Comparison of ENCODE assay signal across 1 cellular context in the genomic region with DNA sequence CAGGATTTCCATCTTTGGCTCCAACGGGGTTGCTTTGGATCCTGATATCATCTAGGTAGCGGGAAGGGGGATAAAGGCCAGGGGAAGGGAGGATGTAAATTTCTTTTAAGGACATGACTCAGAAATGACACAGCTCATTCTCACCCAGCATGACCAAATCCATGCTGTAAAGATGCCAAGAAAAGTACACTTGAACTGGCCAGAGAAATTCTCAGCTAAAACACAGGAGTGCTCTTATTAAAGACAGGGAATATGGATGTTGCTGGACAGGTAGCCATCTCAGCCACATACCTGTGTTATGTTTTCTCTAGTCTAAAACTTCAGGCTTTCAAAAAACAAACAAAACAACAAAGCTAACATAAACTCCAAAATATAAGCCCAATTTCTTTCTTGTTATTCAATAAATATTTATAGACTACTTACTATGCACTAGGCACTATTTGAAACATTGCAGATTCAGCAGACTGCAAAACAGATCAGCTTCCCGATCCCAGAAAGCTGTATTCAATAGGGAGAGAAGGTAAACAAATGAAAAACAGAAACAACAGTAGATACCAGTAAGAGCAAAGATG.
TF ChIP-seq lines count a peak whose summit lies in the region.

No MANE protein-coding gene starts in this region.

TF ChIP-seq in K562, 482 proteins besides CTCF, POLR2A, EP300 and RAD21 (continued from another document and continues in another):
- TF ChIP-seq, protein P1, sequence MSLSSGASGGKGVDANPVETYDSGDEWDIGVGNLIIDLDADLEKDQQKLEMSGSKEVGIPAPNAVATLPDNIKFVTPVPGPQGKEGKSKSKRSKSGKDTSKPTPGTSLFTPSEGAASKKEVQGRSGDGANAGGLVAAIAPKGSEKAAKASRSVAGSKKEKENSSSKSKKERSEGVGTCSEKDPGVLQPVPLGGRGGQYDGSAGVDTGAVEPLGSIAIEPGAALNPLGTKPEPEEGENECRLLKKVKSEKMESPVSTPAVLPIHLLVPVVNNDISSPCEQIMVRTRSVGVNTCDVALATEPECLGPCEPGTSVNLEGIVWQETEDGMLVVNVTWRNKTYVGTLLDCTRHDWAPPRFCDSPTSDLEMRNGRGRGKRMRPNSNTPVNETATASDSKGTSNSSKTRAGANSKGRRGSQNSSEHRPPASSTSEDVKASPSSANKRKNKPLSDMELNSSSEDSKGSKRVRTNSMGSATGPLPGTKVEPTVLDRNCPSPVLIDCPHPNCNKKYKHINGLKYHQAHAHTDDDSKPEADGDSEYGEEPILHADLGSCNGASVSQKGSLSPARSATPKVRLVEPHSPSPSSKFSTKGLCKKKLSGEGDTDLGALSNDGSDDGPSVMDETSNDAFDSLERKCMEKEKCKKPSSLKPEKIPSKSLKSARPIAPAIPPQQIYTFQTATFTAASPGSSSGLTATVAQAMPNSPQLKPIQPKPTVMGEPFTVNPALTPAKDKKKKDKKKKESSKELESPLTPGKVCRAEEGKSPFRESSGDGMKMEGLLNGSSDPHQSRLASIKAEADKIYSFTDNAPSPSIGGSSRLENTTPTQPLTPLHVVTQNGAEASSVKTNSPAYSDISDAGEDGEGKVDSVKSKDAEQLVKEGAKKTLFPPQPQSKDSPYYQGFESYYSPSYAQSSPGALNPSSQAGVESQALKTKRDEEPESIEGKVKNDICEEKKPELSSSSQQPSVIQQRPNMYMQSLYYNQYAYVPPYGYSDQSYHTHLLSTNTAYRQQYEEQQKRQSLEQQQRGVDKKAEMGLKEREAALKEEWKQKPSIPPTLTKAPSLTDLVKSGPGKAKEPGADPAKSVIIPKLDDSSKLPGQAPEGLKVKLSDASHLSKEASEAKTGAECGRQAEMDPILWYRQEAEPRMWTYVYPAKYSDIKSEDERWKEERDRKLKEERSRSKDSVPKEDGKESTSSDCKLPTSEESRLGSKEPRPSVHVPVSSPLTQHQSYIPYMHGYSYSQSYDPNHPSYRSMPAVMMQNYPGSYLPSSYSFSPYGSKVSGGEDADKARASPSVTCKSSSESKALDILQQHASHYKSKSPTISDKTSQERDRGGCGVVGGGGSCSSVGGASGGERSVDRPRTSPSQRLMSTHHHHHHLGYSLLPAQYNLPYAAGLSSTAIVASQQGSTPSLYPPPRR (CRISPR knock-in tag; IDR thresholded peaks at IDR 0.05; ENCODE audit: borderline replicate concordance) = no peak
- TF ChIP-seq, protein P2, sequence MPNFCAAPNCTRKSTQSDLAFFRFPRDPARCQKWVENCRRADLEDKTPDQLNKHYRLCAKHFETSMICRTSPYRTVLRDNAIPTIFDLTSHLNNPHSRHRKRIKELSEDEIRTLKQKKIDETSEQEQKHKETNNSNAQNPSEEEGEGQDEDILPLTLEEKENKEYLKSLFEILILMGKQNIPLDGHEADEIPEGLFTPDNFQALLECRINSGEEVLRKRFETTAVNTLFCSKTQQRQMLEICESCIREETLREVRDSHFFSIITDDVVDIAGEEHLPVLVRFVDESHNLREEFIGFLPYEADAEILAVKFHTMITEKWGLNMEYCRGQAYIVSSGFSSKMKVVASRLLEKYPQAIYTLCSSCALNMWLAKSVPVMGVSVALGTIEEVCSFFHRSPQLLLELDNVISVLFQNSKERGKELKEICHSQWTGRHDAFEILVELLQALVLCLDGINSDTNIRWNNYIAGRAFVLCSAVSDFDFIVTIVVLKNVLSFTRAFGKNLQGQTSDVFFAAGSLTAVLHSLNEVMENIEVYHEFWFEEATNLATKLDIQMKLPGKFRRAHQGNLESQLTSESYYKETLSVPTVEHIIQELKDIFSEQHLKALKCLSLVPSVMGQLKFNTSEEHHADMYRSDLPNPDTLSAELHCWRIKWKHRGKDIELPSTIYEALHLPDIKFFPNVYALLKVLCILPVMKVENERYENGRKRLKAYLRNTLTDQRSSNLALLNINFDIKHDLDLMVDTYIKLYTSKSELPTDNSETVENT (CRISPR knock-in tag; IDR thresholded peaks at IDR 0.05) = no peak
- no peak for TF ChIP-seq TEAD2 (tag; IDR thresholded peaks at IDR 0.05)
- TF ChIP-seq, protein P3, sequence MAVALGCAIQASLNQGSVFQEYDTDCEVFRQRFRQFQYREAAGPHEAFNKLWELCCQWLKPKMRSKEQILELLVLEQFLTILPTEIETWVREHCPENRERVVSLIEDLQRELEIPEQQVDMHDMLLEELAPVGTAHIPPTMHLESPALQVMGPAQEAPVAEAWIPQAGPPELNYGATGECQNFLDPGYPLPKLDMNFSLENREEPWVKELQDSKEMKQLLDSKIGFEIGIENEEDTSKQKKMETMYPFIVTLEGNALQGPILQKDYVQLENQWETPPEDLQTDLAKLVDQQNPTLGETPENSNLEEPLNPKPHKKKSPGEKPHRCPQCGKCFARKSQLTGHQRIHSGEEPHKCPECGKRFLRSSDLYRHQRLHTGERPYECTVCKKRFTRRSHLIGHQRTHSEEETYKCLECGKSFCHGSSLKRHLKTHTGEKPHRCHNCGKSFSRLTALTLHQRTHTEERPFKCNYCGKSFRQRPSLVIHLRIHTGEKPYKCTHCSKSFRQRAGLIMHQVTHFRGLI (CRISPR knock-in tag; IDR thresholded peaks at IDR 0.05) = no peak
- TF ChIP-seq ZBTB11 (CRISPR knock-in tag; IDR thresholded peaks at IDR 0.05) = 0 out of 6 replicates have a peak, but pooled peaks of 1 of the 3 experiments have one; percentile 42
- TF ChIP-seq BHLHE40 (IDR thresholded peaks at IDR 0.05; ENCODE audit: low read length) = 0 out of 2 replicates have a peak, but pooled peaks have one; percentile 20
- TF ChIP-seq ATF1 (CRISPR knock-in tag; IDR thresholded peaks at IDR 0.05) = no peak
- TF ChIP-seq ATF1 (tag; IDR thresholded peaks at IDR 0.05) = peak; percentile 45
- TF ChIP-seq NFYB (IDR thresholded peaks at IDR 0.05; ENCODE audit: extremely low read depth, insufficient read length) = no peak
- no peak for TF ChIP-seq ZNF217 (CRISPR knock-in tag; IDR thresholded peaks at IDR 0.05)
- TF ChIP-seq HNRNPK (IDR thresholded peaks at IDR 0.05; ENCODE audit: low read depth, low read length, poor library complexity, severe bottlenecking) = no peak
- TF ChIP-seq FOXM1 (IDR thresholded peaks at IDR 0.05; ENCODE audit: low read depth) = no peak
- TF ChIP-seq FOXM1 (CRISPR knock-in tag; IDR thresholded peaks at IDR 0.05; ENCODE audit: low read depth) = no peak
- peak; percentile 58 for TF ChIP-seq CXXC5 (CRISPR knock-in tag; IDR thresholded peaks at IDR 0.05)
- TF ChIP-seq ZKSCAN8 (CRISPR knock-in tag; IDR thresholded peaks at IDR 0.05) = 0 out of 2 replicates have a peak, but pooled peaks have one; percentile 42
- TF ChIP-seq RAD51 (IDR thresholded peaks at IDR 0.05; ENCODE audit: borderline replicate concordance, low read depth) = no peak; the same call in 1 of the 2 replicates
- TF ChIP-seq ZNF778 (CRISPR knock-in tag; IDR thresholded peaks at IDR 0.05) = no peak
- no peak for TF ChIP-seq ZNF232 (CRISPR knock-in tag; IDR thresholded peaks at IDR 0.05)
- no peak; a peak in 1 of 4 replicates for TF ChIP-seq MNT (conservative IDR thresholded peaks at IDR 0.05)
- TF ChIP-seq HMGN3 (IDR thresholded peaks at IDR 0.05; ENCODE audit: borderline replicate concordance, extremely low read depth, insufficient read length, low read depth, low read length) = no peak
- peak; percentile 18; the same call in 1 of the 2 replicates for TF ChIP-seq NR2C1 (IDR thresholded peaks at IDR 0.05)
- 0 out of 2 replicates have a peak, but pooled peaks have one; percentile 49 for TF ChIP-seq NR2C1 (tag; IDR thresholded peaks at IDR 0.05)
- TF ChIP-seq, protein P4, sequence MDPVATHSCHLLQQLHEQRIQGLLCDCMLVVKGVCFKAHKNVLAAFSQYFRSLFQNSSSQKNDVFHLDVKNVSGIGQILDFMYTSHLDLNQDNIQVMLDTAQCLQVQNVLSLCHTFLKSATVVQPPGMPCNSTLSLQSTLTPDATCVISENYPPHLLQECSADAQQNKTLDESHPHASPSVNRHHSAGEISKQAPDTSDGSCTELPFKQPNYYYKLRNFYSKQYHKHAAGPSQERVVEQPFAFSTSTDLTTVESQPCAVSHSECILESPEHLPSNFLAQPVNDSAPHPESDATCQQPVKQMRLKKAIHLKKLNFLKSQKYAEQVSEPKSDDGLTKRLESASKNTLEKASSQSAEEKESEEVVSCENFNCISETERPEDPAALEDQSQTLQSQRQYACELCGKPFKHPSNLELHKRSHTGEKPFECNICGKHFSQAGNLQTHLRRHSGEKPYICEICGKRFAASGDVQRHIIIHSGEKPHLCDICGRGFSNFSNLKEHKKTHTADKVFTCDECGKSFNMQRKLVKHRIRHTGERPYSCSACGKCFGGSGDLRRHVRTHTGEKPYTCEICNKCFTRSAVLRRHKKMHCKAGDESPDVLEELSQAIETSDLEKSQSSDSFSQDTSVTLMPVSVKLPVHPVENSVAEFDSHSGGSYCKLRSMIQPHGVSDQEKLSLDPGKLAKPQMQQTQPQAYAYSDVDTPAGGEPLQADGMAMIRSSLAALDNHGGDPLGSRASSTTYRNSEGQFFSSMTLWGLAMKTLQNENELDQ (CRISPR knock-in tag; IDR thresholded peaks at IDR 0.05; ENCODE audit: borderline replicate concordance) = no peak
- TF ChIP-seq MAFK (IDR thresholded peaks at IDR 0.05; ENCODE audit: low read length) = peak; percentile 86
- no peak; the same call in 1 of the 2 replicates for TF ChIP-seq DDX20 (tag; IDR thresholded peaks at IDR 0.05; ENCODE audit: low read depth)
- TF ChIP-seq PCBP2 (IDR thresholded peaks at IDR 0.05; ENCODE audit: low read depth, low read length, poor library complexity, severe bottlenecking) = no peak
- TF ChIP-seq XRCC5 (IDR thresholded peaks at IDR 0.05; ENCODE audit: low read depth, low read length) = no peak
- TF ChIP-seq MEIS2 (IDR thresholded peaks at IDR 0.05; ENCODE audit: partially characterized antibody) = peak; percentile 89
- no peak for TF ChIP-seq HMG20B (CRISPR knock-in tag; IDR thresholded peaks at IDR 0.05)
- TF ChIP-seq CBFA2T3 (IDR thresholded peaks at IDR 0.05) = peak; percentile 64
- TF ChIP-seq NFE2L1 (tag; IDR thresholded peaks at IDR 0.05; ENCODE audit: borderline replicate concordance, low read depth) = peak; percentile 25; the same call in 1 of the 2 replicates
- TF ChIP-seq, protein P5, sequence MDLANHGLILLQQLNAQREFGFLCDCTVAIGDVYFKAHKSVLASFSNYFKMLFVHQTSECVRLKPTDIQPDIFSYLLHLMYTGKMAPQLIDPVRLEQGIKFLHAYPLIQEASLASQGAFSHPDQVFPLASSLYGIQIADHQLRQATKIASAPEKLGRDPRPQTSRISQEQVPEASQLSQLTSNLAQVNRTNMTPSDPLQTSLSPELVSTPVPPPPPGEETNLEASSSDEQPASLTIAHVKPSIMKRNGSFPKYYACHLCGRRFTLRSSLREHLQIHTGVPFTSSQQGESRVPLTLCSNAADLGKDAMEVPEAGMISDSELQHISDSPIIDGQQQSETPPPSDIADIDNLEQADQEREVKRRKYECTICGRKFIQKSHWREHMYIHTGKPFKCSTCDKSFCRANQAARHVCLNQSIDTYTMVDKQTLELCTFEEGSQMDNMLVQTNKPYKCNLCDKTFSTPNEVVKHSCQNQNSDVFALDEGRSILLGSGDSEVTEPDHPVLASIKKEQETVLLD (IDR thresholded peaks at IDR 0.05) = no peak
- TF ChIP-seq KAT2B (IDR thresholded peaks at IDR 0.05; ENCODE audit: low read depth, low read length) = no peak
- no peak for TF ChIP-seq CBFB (CRISPR knock-in tag; IDR thresholded peaks at IDR 0.05)
- TF ChIP-seq CBX5 (IDR thresholded peaks at IDR 0.05; ENCODE audit: borderline replicate concordance, low read depth) = no peak
- TF ChIP-seq, protein P6, sequence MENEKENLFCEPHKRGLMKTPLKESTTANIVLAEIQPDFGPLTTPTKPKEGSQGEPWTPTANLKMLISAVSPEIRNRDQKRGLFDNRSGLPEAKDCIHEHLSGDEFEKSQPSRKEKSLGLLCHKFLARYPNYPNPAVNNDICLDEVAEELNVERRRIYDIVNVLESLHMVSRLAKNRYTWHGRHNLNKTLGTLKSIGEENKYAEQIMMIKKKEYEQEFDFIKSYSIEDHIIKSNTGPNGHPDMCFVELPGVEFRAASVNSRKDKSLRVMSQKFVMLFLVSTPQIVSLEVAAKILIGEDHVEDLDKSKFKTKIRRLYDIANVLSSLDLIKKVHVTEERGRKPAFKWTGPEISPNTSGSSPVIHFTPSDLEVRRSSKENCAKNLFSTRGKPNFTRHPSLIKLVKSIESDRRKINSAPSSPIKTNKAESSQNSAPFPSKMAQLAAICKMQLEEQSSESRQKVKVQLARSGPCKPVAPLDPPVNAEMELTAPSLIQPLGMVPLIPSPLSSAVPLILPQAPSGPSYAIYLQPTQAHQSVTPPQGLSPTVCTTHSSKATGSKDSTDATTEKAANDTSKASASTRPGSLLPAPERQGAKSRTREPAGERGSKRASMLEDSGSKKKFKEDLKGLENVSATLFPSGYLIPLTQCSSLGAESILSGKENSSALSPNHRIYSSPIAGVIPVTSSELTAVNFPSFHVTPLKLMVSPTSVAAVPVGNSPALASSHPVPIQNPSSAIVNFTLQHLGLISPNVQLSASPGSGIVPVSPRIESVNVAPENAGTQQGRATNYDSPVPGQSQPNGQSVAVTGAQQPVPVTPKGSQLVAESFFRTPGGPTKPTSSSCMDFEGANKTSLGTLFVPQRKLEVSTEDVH (IDR thresholded peaks at IDR 0.05; ENCODE audit: low read depth, partially characterized antibody) = no peak
